Comparison of ENCODE assay signal across 1 cellular context in genomic region chr7:81469299-81470083, GRCh38.
TF ChIP-seq lines count a peak whose summit lies in the region.

No MANE protein-coding gene starts in this region.

TF ChIP-seq in HCT116, 20 proteins besides CTCF, POLR2A, EP300 and RAD21:
- TF ChIP-seq REST (IDR thresholded peaks at IDR 0.05; ENCODE audit: low read depth), result no peak
- no peak for TF ChIP-seq EGR1 (IDR thresholded peaks at IDR 0.05; ENCODE audit: low read depth)
- TF ChIP-seq EZH2 (IDR thresholded peaks at IDR 0.05), result no peak
- TF ChIP-seq CEBPB (IDR thresholded peaks at IDR 0.05; ENCODE audit: low read depth), result no peak
